23 cellular contexts compared by ENCODE assay signal in the genomic region with DNA sequence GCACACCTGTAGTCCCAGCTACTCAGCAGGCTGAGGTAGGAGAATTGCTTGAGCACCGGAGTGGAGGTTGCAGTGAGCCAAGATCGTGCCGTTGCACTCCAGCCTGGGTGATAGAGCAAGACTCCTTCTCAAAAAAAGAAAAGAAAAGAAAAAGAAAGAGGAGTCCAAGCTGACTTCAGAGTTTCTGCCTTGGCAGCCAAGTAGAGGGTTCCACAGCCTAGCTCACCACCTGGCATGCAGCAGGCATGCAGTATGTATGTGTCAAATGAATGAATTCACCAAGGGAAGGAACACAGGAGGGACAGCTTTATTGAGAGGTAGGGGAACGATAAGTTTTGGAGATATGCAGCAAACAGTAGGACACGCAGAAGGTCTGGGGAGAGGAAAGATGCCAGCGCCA.
DNase-seq lines count a peak whose midpoint lies in the region; FAIRE-seq and TF ChIP-seq lines count a peak whose summit lies in the region.
"Had no signal": no experiment of that assay in that cellular context is flagged by ENCODE, and none has a peak within 500 bp of the region (broad histone marks: within the 10 kb centered on the region; RNA-seq: fewer than 3 reads in every experiment).

No MANE protein-coding gene starts in this region.

- no peak overlapping the region for H2AFZ ChIP-seq in trophoblast cell (ENCODE audit: insufficient read depth, low read length, poor library complexity)

- H3K9me3 ChIP-seq in kidney (ENCODE audit: control insufficient read depth in 1 of 2, low read length in 2 of 2) (no peaks in the 10 kb centered on the region), trophoblast cell (ENCODE audit: insufficient read depth, low read depth, low read length) (peaks cover 5% of the 10 kb centered on the region)
- H3K9me3 ChIP-seq: BLaER1 had no signal

- H2BK12ac ChIP-seq in trophoblast cell (ENCODE audit: low read length) = no peak overlapping the region

- H2AK5ac ChIP-seq in trophoblast cell (ENCODE audit: low read length) = no peak overlapping the region

- WGBS in trophoblast cell (ENCODE audit: extremely low coverage, insufficient coverage, insufficient read length) = no CpG with 5 or more reads among the region's 6 CpGs

- no peak overlapping the region for H3K14ac ChIP-seq in trophoblast cell (ENCODE audit: low read length)

- H3K27ac ChIP-seq in kidney (ENCODE audit: low read depth in 2 of 2, low read length in 2 of 2) (no peak overlapping the region), trophoblast cell (ENCODE audit: low read depth, low read length) (no peak overlapping the region)
- H3K27ac ChIP-seq: BLaER1 had no signal

- no peak overlapping the region for H3K4ac ChIP-seq in trophoblast cell (ENCODE audit: low read depth, low read length)

- H3K36me3 ChIP-seq in kidney (ENCODE audit: control insufficient read depth in 1 of 2, insufficient read depth in 2 of 2, low read length in 2 of 2) (no peaks in the 10 kb centered on the region), trophoblast cell (ENCODE audit: control insufficient read depth in 1 of 2, insufficient read depth in 2 of 2, low read length in 2 of 2) (no peaks in the 10 kb centered on the region)
- H3K36me3 ChIP-seq: BE2C, BLaER1 had no signal

- H3K27me3 ChIP-seq in trophoblast cell (ENCODE audit: insufficient read depth, low read length) = no peaks in the 10 kb centered on the region
- H3K27me3 ChIP-seq: BE2C, BLaER1 had no signal

- H2BK120ac ChIP-seq in trophoblast cell (ENCODE audit: insufficient read depth, low read length, poor library complexity) = no peak overlapping the region

- FAIRE-seq in kidney (lab: Jason Lieb, UNC) (no peak), urothelium cell line (lab: Jason Lieb, UNC) (peak; percentile 62)
- FAIRE-seq: A204.1, G401.6, GM12891, GM19239 had no signal

- H3K79me2 ChIP-seq in trophoblast cell (ENCODE audit: control insufficient read depth, insufficient read depth, low read length, poor library complexity) = no peaks in the 10 kb centered on the region

- intact Hi-C loops in kidney (cut with DNase I) (no loop called here), posterior vena cava (cut with DNase I) (no loop called here)

- H2BK5ac ChIP-seq in trophoblast cell (ENCODE audit: low read depth, low read length, poor library complexity) = no peak overlapping the region

- DNase-seq in kidney (peak; percentile 7), posterior vena cava (ENCODE audit: low spot score) (peak; percentile 17), urothelium cell line (ENCODE audit: low spot score) (no peak), trophoblast cell (no peak), DMS53 (lab: John Stamatoyannopoulos, UW) (no peak), T-helper 1 cell (no peak)
- DNase-seq: 8988T; ACHN; BE2C; C1 segment of cervical spinal cord; CD4-positive, alpha-beta memory T cell; CD4-positive, CD25-positive, alpha-beta regulatory T cell; CD8-positive, alpha-beta memory T cell; COR-L47; DMS 273 treated with DMSO at 0.1 percent for 48 hours; DMS153; DMS79 treated with DMSO at 0.1 percent for 48 hours; GF-D8 had no signal

- H3K4me2 ChIP-seq in trophoblast cell (ENCODE audit: low read length) = no peak overlapping the region
- H3K4me2 ChIP-seq: BLaER1 had no signal

- no peak overlapping the region for H4K91ac ChIP-seq in trophoblast cell (ENCODE audit: low read depth, low read length)

- TF ChIP-seq CTCF in kidney (IDR thresholded peaks at IDR 0.05; ENCODE audit: borderline replicate concordance, extremely low read depth, insufficient read depth) = no peak

- H3K23ac ChIP-seq in trophoblast cell (ENCODE audit: low read length) = no peak overlapping the region

- no peak overlapping the region for H4K12ac ChIP-seq in trophoblast cell (ENCODE audit: low read depth, low read length)

- no peak overlapping the region for H3K9ac ChIP-seq in kidney (ENCODE audit: low read length in 2 of 2)
- no peak overlapping the region for H3K9ac ChIP-seq in trophoblast cell (ENCODE audit: low read length)
- H3K9ac ChIP-seq: BLaER1 had no signal

- no peaks in the 10 kb centered on the region for H3K4me1 ChIP-seq in kidney (ENCODE audit: control insufficient read depth in 1 of 2, insufficient read depth in 1 of 2, low read depth in 1 of 2, low read length in 2 of 2)
- H3K4me1 ChIP-seq in trophoblast cell (ENCODE audit: control insufficient read depth in 1 of 2, insufficient read depth in 2 of 2, low read length in 2 of 2) = no peaks in the 10 kb centered on the region
- H3K4me1 ChIP-seq: BE2C, BLaER1 had no signal

- no peak overlapping the region for H4K8ac ChIP-seq in trophoblast cell (ENCODE audit: low read depth, low read length)

- H3K79me1 ChIP-seq in trophoblast cell (ENCODE audit: low read length) = no peaks in the 10 kb centered on the region

- no peak overlapping the region for H3K18ac ChIP-seq in trophoblast cell (ENCODE audit: low read length)

- no peak overlapping the region for H3K4me3 ChIP-seq in kidney (ENCODE audit: low read length in 2 of 2)
- no peak overlapping the region for H3K4me3 ChIP-seq in trophoblast cell (ENCODE audit: low read depth, low read length)
- H3K4me3 ChIP-seq: BLaER1 had no signal

Comparison
In these comparisons a context has a peak if more than half of its experiments do, and no peak if none do; other contexts are left out.
1. DNase-seq: peak in kidney (single experiment) and posterior vena cava (single experiment); none in urothelium cell line (single experiment), trophoblast cell (0 of 2), DMS53 (single experiment) and T-helper 1 cell (0 of 5).